ENCODE assay signal across 14 cellular contexts in genomic region chr11:105720096-105720495, GRCh38.
"Had no signal": no experiment of that assay in that cellular context is flagged by ENCODE, and none has a peak within 500 bp of the region (broad histone marks: within the 10 kb centered on the region; RNA-seq: fewer than 3 reads in every experiment).

No MANE protein-coding gene starts in this region.

- H3K4me1 Mint-ChIP-seq: activated naive CD4-positive, alpha-beta T cell treated with anti-CD3 and anti-CD28 coated beads, Interleukin-2, amount 50 U/mL, for 24 hours had no signal

- ATAC-seq: foreskin keratinocyte; left lobe of liver; natural killer cell treated with Interleukin-12 subunit alpha and Interleukin-12 subunit beta and Interleukin-15 and Interleukin-18, amount 100 ng/mL, for 72 hours; psoas muscle had no signal

- H3K27me3 ChIP-seq: esophagus squamous epithelium, foreskin keratinocyte had no signal

- H3K4me1 ChIP-seq: esophagus squamous epithelium, foreskin keratinocyte, psoas muscle had no signal

- H3K9me3 ChIP-seq: esophagus squamous epithelium, psoas muscle had no signal

- H3K4me3 Mint-ChIP-seq: activated naive CD4-positive, alpha-beta T cell treated with anti-CD3 and anti-CD28 coated beads, Interleukin-2, amount 50 U/mL, for 24 hours; activated T-cell treated with anti-CD3 and anti-CD28 coated beads, Interleukin-2, amount 50 U/mL, for 24 hours; natural killer cell treated with Interleukin-12 subunit alpha and Interleukin-12 subunit beta and Interleukin-15 and Interleukin-18, amount 100 ng/mL, for 72 hours; stimulated activated naive CD8-positive, alpha-beta T cell treated with anti-CD3 and anti-CD28 coated beads, Interleukin-15, Interleukin-2, amounts not matched to agents 100 ng/mL and 50 ng/mL, for 24 hours had no signal

- H3K27ac ChIP-seq: esophagus squamous epithelium, foreskin keratinocyte, psoas muscle had no signal

- H3K27ac Mint-ChIP-seq: activated naive CD4-positive, alpha-beta T cell treated with anti-CD3 and anti-CD28 coated beads, Interleukin-2, amount 50 U/mL, for 24 hours; activated T-cell treated with anti-CD3 and anti-CD28 coated beads, Interleukin-2, amount 50 U/mL, for 24 hours; natural killer cell treated with Interleukin-12 subunit alpha and Interleukin-12 subunit beta and Interleukin-15 and Interleukin-18, amount 100 ng/mL, for 72 hours; stimulated activated naive CD8-positive, alpha-beta T cell treated with anti-CD3 and anti-CD28 coated beads, Interleukin-15, Interleukin-2, amounts not matched to agents 100 ng/mL and 50 ng/mL, for 24 hours had no signal

- H3K9me3 Mint-ChIP-seq: activated naive CD4-positive, alpha-beta T cell treated with anti-CD3 and anti-CD28 coated beads, Interleukin-2, amount 50 U/mL, for 24 hours; activated T-cell treated with anti-CD3 and anti-CD28 coated beads, Interleukin-2, amount 50 U/mL, for 24 hours; natural killer cell treated with Interleukin-12 subunit alpha and Interleukin-12 subunit beta and Interleukin-15 and Interleukin-18, amount 100 ng/mL, for 72 hours; stimulated activated naive CD8-positive, alpha-beta T cell treated with anti-CD3 and anti-CD28 coated beads, Interleukin-15, Interleukin-2, amounts not matched to agents 100 ng/mL and 50 ng/mL, for 24 hours had no signal

- H3K27me3 Mint-ChIP-seq: activated naive CD4-positive, alpha-beta T cell treated with anti-CD3 and anti-CD28 coated beads, Interleukin-2, amount 50 U/mL, for 24 hours; activated T-cell treated with anti-CD3 and anti-CD28 coated beads, Interleukin-2, amount 50 U/mL, for 24 hours; natural killer cell treated with Interleukin-12 subunit alpha and Interleukin-12 subunit beta and Interleukin-15 and Interleukin-18, amount 100 ng/mL, for 72 hours; stimulated activated naive CD8-positive, alpha-beta T cell treated with anti-CD3 and anti-CD28 coated beads, Interleukin-15, Interleukin-2, amounts not matched to agents 100 ng/mL and 50 ng/mL, for 24 hours had no signal

- H3K36me3 Mint-ChIP-seq: activated naive CD4-positive, alpha-beta T cell treated with anti-CD3 and anti-CD28 coated beads, Interleukin-2, amount 50 U/mL, for 24 hours; brain; natural killer cell treated with Interleukin-12 subunit alpha and Interleukin-12 subunit beta and Interleukin-15 and Interleukin-18, amount 100 ng/mL, for 72 hours had no signal

- H3K4me3 ChIP-seq: esophagus squamous epithelium, psoas muscle had no signal

- H3K36me3 ChIP-seq: esophagus squamous epithelium had no signal

- DNase-seq: activated CD4-positive, alpha-beta T cell treated with anti-CD3 and anti-CD28 coated beads, Interleukin-2, amount 50 U/mL, for 4 hours; activated effector memory CD4-positive, alpha-beta T cell treated with Interleukin-2 at 50 U/mL for 16 hours; activated T-cell treated with anti-CD3 and anti-CD28 coated beads, Interleukin-2, amount 50 U/mL, for 24 hours; cerebellar nuclear complex; esophagus squamous epithelium; psoas muscle; stimulated activated CD4-positive, alpha-beta T cell treated with anti-CD3 and anti-CD28 coated beads, Interleukin-15, amount 100 ng/mL, for 24 hours; stimulated activated CD4-positive, alpha-beta T cell treated with anti-CD3 and anti-CD28 coated beads, Interleukin-4, amount 100 ng/mL, for 24 hours had no signal
